Comparison of ENCODE assay signal across 25 cellular contexts in the genomic region with DNA sequence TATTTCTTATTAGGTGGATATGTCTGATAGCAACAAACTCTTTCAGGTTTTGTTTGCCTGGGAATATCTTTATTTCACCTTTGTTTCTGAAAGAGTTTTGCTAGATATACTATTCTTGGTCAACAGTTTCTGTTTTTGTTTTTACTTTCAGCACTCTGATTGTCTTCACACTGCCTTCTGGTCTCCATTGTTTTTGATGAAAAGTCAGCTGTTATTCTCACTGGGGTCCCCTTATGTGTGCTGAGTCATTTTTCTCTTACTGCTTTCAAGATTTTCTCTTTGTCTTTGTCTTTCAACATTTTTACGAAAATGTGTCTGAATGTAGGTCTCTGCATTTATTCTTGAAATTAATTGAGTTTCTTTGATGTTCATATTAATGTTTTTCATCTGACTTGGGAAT.
"Had no signal": no experiment of that assay in that cellular context is flagged by ENCODE, and none has a peak within 500 bp of the region (broad histone marks: within the 10 kb centered on the region; RNA-seq: fewer than 3 reads in every experiment).

No MANE protein-coding gene starts in this region.

- DNase-seq: activated CD4-positive, alpha-beta memory T cell treated with anti-CD3 and anti-CD28 coated beads for 36 hours; activated CD4-positive, alpha-beta T cell treated with anti-CD3 and anti-CD28 coated beads, Interleukin-2, amount 10 ng/mL, durations not matched to agents 7 days and 5 days; activated CD4-positive, CD25-positive, alpha-beta regulatory T cell; activated CD8-positive, alpha-beta memory T cell treated with anti-CD3 and anti-CD28 coated beads for 24 hours; activated gamma-delta T cell; activated naive CD4-positive, alpha-beta T cell treated with anti-CD3 and anti-CD28 coated beads for 36 hours; activated T-cell treated with anti-CD3 and anti-CD28 coated beads for 4 hours; activated T-cell treated with anti-CD3 and anti-CD28 coated beads, Interleukin-2, amount 50 U/mL, for 48 hours; brain microvascular endothelial cell; MV-4-11; NCI-H1092 treated with DMSO at 0.1 percent for 48 hours; NCI-H1417 treated with DMSO at 0.1 percent for 48 hours; NCI-H1694; NCI-H2029; NCI-H345; NCI-H510A; NCI-H526 treated with DMSO at 0.1 percent for 48 hours; NK-92 treated with Interleukin-12 subunit alpha and Interleukin-12 subunit beta, amount 100 ng/mL, for 24 hours; PC-9; SIG-M5; T-cell; T-helper 2 cell; T1000 had no signal

- FAIRE-seq: TTC549 had no signal

- ATAC-seq: activated T-helper 17 cell treated with anti-CD3 and anti-CD28 coated beads, Interleukin-2, amount 50 U/mL, for 72 hours; T-cell had no signal
